8 cellular contexts compared by ENCODE assay signal in the genomic region with DNA sequence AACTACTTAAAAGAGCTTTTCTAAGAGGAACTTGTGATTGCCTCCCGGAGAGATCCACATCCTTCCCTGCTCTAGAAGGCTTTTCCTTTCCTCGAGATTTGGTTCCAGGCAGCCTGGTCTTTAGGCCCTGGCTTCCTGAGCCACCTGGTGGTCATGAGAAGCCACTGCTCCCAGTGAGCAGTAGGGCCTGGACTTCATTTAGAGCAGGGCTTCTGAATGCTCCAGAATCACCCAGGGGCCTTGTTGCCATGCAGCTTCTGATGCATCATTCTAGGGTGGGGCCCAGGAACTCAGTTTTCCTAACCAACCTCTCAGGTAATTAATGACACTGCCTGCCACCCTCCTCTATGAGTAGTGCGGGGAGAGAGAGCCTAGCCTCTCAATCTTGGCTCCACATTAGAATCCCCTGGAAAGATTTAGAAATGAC. TPM values are rescaled to one million over a fixed set of nuclear protein-coding genes. Genes with fewer than 3 reads are reported as not detected.
DNase-seq lines count a peak whose midpoint lies in the region; ATAC-seq and TF ChIP-seq lines count a peak whose summit lies in the region.

No MANE protein-coding gene starts in this region.

- ATAC-seq in GM21619 (IDR thresholded peaks at IDR 0.05; ENCODE audit: unreplicated experiment) (peak; percentile 93), SK-N-SH treated with all-trans-retinoic acid at 6 μM for 48 hours (peak; percentile 99)

- intact Hi-C loops in left ventricle myocardium inferior (cut with micrococcal nuclease) = no loop called here

- H3K4me3 ChIP-seq in adipocyte (ENCODE audit: low read length) (no peak overlapping the region), left ventricle myocardium inferior (no peak overlapping the region)

- peak overlapping the region; percentile 14 for H3K9ac ChIP-seq in adipocyte (ENCODE audit: low read length)

- H3K27ac ChIP-seq in left ventricle myocardium inferior (replicated peaks) = peak overlapping the region; percentile 15

- H3K36me3 ChIP-seq in adipocyte (ENCODE audit: control insufficient read depth, insufficient read depth, low read length, severe bottlenecking) = peaks cover 91% of the 10 kb centered on the region
- H3K36me3 ChIP-seq in left ventricle myocardium inferior = peaks cover 85% of the 10 kb centered on the region

- DNase-seq in GF-D8 (lab: John Stamatoyannopoulos, UW) (peak; percentile 17), KG1 (lab: John Stamatoyannopoulos, UW) (peak; percentile 8), adipocyte (ENCODE audit: low read depth) (peak; percentile 94), left ventricle myocardium inferior (peak; percentile 51), renal cortical epithelial cell (ENCODE audit: low read depth) (peak; percentile 70), cortex of kidney (lab: John Stamatoyannopoulos, UW) (no peak)

- no peaks in the 10 kb centered on the region for H3K9me3 ChIP-seq in adipocyte (ENCODE audit: control insufficient read depth, low read length)
- no peaks in the 10 kb centered on the region for H3K9me3 ChIP-seq in left ventricle myocardium inferior (replicated peaks)

- H3K27me3 ChIP-seq in adipocyte (replicated peaks; ENCODE audit: control insufficient read depth, insufficient read depth, low read length) (no peaks in the 10 kb centered on the region), left ventricle myocardium inferior (ENCODE audit: low read depth) (no peaks in the 10 kb centered on the region)

- TF ChIP-seq CTCF in left ventricle myocardium inferior (IDR thresholded peaks at IDR 0.05; ENCODE audit: borderline replicate concordance) = peak; percentile 95

- no peaks in the 10 kb centered on the region for H3K4me1 ChIP-seq in adipocyte (ENCODE audit: control insufficient read depth, insufficient read depth, low read length)
- peaks cover 9% of the 10 kb centered on the region for H3K4me1 ChIP-seq in left ventricle myocardium inferior

TF ChIP-seq in SK-N-SH treated with all-trans-retinoic acid at 6 μM for 48 hours, 23 proteins besides CTCF, POLR2A, EP300 and RAD21:
- TF ChIP-seq ZFP30 (CRISPR knock-in tag; IDR thresholded peaks at IDR 0.05) = no peak
- TF ChIP-seq, protein P1, sequence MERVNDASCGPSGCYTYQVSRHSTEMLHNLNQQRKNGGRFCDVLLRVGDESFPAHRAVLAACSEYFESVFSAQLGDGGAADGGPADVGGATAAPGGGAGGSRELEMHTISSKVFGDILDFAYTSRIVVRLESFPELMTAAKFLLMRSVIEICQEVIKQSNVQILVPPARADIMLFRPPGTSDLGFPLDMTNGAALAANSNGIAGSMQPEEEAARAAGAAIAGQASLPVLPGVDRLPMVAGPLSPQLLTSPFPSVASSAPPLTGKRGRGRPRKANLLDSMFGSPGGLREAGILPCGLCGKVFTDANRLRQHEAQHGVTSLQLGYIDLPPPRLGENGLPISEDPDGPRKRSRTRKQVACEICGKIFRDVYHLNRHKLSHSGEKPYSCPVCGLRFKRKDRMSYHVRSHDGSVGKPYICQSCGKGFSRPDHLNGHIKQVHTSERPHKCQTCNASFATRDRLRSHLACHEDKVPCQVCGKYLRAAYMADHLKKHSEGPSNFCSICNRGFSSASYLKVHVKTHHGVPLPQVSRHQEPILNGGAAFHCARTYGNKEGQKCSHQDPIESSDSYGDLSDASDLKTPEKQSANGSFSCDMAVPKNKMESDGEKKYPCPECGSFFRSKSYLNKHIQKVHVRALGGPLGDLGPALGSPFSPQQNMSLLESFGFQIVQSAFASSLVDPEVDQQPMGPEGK (CRISPR knock-in tag; IDR thresholded peaks at IDR 0.05; ENCODE audit: borderline replicate concordance) = no peak
- no peak for TF ChIP-seq TCF4 (CRISPR knock-in tag; IDR thresholded peaks at IDR 0.05; ENCODE audit: borderline replicate concordance)
- TF ChIP-seq ZC3H10 (CRISPR knock-in tag; IDR thresholded peaks at IDR 0.05) = no peak
- TF ChIP-seq SNAI2 (CRISPR knock-in tag; IDR thresholded peaks at IDR 0.05) = no peak
- TF ChIP-seq ARNTL (CRISPR knock-in tag; IDR thresholded peaks at IDR 0.05; ENCODE audit: borderline replicate concordance, low read depth) = no peak
- TF ChIP-seq ESRRG (CRISPR knock-in tag; IDR thresholded peaks at IDR 0.05) = no peak
- TF ChIP-seq RARB (CRISPR knock-in tag; IDR thresholded peaks at IDR 0.05) = no peak
- no peak for TF ChIP-seq CSDC2 (CRISPR knock-in tag; IDR thresholded peaks at IDR 0.05)
- TF ChIP-seq ZNF70 (CRISPR knock-in tag; IDR thresholded peaks at IDR 0.05) = no peak
- TF ChIP-seq, protein P2, sequence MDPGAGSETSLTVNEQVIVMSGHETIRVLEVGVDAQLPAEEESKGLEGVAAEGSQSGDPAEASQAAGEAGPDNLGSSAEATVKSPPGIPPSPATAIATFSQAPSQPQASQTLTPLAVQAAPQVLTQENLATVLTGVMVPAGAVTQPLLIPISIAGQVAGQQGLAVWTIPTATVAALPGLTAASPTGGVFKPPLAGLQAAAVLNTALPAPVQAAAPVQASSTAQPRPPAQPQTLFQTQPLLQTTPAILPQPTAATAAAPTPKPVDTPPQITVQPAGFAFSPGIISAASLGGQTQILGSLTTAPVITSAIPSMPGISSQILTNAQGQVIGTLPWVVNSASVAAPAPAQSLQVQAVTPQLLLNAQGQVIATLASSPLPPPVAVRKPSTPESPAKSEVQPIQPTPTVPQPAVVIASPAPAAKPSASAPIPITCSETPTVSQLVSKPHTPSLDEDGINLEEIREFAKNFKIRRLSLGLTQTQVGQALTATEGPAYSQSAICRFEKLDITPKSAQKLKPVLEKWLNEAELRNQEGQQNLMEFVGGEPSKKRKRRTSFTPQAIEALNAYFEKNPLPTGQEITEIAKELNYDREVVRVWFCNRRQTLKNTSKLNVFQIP (CRISPR knock-in tag; IDR thresholded peaks at IDR 0.05; ENCODE audit: borderline replicate concordance, low read depth) = no peak
- TF ChIP-seq OSR1 (CRISPR knock-in tag; IDR thresholded peaks at IDR 0.05) = no peak
- TF ChIP-seq ZFP3 (CRISPR knock-in tag; IDR thresholded peaks at IDR 0.05) = no peak
- TF ChIP-seq PPARA (CRISPR knock-in tag; IDR thresholded peaks at IDR 0.05; ENCODE audit: borderline replicate concordance) = no peak
- TF ChIP-seq, protein P3, sequence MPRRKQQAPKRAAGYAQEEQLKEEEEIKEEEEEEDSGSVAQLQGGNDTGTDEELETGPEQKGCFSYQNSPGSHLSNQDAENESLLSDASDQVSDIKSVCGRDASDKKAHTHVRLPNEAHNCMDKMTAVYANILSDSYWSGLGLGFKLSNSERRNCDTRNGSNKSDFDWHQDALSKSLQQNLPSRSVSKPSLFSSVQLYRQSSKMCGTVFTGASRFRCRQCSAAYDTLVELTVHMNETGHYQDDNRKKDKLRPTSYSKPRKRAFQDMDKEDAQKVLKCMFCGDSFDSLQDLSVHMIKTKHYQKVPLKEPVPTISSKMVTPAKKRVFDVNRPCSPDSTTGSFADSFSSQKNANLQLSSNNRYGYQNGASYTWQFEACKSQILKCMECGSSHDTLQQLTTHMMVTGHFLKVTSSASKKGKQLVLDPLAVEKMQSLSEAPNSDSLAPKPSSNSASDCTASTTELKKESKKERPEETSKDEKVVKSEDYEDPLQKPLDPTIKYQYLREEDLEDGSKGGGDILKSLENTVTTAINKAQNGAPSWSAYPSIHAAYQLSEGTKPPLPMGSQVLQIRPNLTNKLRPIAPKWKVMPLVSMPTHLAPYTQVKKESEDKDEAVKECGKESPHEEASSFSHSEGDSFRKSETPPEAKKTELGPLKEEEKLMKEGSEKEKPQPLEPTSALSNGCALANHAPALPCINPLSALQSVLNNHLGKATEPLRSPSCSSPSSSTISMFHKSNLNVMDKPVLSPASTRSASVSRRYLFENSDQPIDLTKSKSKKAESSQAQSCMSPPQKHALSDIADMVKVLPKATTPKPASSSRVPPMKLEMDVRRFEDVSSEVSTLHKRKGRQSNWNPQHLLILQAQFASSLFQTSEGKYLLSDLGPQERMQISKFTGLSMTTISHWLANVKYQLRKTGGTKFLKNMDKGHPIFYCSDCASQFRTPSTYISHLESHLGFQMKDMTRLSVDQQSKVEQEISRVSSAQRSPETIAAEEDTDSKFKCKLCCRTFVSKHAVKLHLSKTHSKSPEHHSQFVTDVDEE (CRISPR knock-in tag; IDR thresholded peaks at IDR 0.05) = no peak

RNA-seq across cellular contexts. Expression of gene PSMD6, which starts 29.6 kb away (rescaled TPM):
- total RNA-seq in left ventricle myocardium inferior = 78.3 TPM
- total RNA-seq in renal cortical epithelial cell = 113 and 124 TPM in 2 replicates
